29 cellular contexts compared by ENCODE assay signal in the genomic region with DNA sequence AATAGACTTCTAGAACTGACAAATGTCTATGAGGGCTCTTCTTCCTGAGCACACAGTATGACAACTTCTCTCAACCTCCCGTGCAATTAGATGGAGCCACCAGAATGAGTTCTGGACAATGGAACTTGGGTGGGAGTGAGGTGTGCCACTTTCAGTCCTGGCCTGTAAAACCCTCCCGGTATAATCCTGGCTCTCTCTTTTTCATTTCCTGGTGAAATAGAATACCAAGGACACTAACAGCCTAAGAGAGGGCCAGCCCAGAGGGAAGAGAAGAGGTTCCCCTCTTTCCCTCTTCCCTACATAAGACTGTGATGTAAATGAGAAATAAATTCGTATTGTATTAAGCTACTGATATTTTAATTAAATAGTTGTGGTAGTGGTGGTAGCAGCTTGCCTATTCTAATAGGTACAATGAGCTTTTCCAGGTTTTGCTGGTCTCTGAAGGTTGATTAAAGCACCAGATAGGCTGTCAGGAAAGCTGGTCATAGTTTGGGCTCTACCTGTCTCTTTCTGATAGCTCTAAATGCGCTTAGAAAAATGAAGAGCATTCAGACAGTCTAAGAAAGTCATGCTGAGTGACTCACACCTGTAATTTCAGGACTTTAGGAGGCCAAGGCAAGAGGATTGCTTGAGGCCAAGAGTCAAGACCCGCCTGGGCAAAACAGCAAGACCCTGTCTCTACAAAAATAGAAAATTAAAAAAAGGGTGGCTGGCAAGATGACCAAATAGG.
"Had no signal": no experiment of that assay in that cellular context is flagged by ENCODE, and none has a peak within 500 bp of the region (broad histone marks: within the 10 kb centered on the region; RNA-seq: fewer than 3 reads in every experiment).

No MANE protein-coding gene starts in this region.

- DNase-seq: natural killer cell; occipital lobe; ovary; posterior cingulate gyrus; psoas muscle; right cardiac atrium; spleen; stimulated activated CD4-positive, alpha-beta T cell treated with anti-CD3 and anti-CD28 coated beads, Interleukin-12 subunit alpha, Interleukin-12 subunit beta, amount 100 ng/mL, for 4 hours; stimulated activated CD4-positive, alpha-beta T cell treated with anti-CD3 and anti-CD28 coated beads, Interleukin-1b, Interleukin-23, amount 100 ng/mL, for 48 hours; stimulated activated CD4-positive, alpha-beta T cell treated with anti-CD3 and anti-CD28 coated beads, Interleukin-4, amount 100 ng/mL, for 1 hour; stimulated activated CD4-positive, alpha-beta T cell treated with anti-CD3 and anti-CD28 coated beads, Interleukin-4, amount 100 ng/mL, for 4 hours; stimulated activated CD8-positive, alpha-beta memory T cell treated with anti-CD3 and anti-CD28 coated beads, Interleukin-4, amount 100 ng/mL, for 48 hours; stimulated activated naive CD4-positive, alpha-beta T cell; stimulated activated naive CD8-positive, alpha-beta T cell treated with anti-CD3 and anti-CD28 coated beads, Interleukin-15, amount 100 ng/mL, for 72 hours; stimulated activated naive CD8-positive, alpha-beta T cell treated with anti-CD3 and anti-CD28 coated beads, Interleukin-15, Interleukin-2, amounts not matched to agents 100 U/mL and 50 U/mL, for 24 hours; substantia nigra; testis; tibial artery; transverse colon; upper lobe of left lung had no signal

- H3K79me2 ChIP-seq: parathyroid adenoma had no signal

- H3K4me1 ChIP-seq: parathyroid adenoma, psoas muscle, spleen, suprapubic skin, testis, tibial artery, upper lobe of left lung, vagina had no signal

- ATAC-seq: natural killer cell; psoas muscle; right cardiac atrium; sciatic nerve; stimulated activated memory B cell treated with anti-CD40 and anti-IgM and Interleukin-4, amounts not matched to agents 10 μg/mL and 1 μg/mL and 100 μg/mL, for 72 hours; stimulated activated naive CD8-positive, alpha-beta T cell treated with anti-CD3 and anti-CD28 coated beads, Interleukin-15, amount 100 ng/mL, for 72 hours; stimulated activated naive CD8-positive, alpha-beta T cell treated with anti-CD3 and anti-CD28 coated beads, Interleukin-15, Interleukin-2, amounts not matched to agents 100 U/mL and 50 U/mL, for 24 hours had no signal

- H3K27me3 ChIP-seq: neural progenitor cell, ovary, suprapubic skin, testis, transverse colon, upper lobe of left lung, vagina had no signal

- H3K4me3 ChIP-seq: neural progenitor cell, ovary, psoas muscle, skin epidermis, smooth muscle cell, spleen, suprapubic skin, testis, tibial artery, transverse colon, upper lobe of left lung, vagina had no signal

- H3K36me3 ChIP-seq: neural progenitor cell, ovary, spleen, suprapubic skin, tibial artery, transverse colon, upper lobe of left lung, vagina had no signal

- H3K27ac ChIP-seq: neural progenitor cell, ovary, parathyroid adenoma, psoas muscle, skin epidermis, spleen, suprapubic skin, testis, tibial artery, upper lobe of left lung, vagina had no signal

- H3K4me2 ChIP-seq: neural progenitor cell, smooth muscle cell had no signal

- H2AFZ ChIP-seq: neural progenitor cell, parathyroid adenoma had no signal

- H3K9me3 ChIP-seq: ovary, psoas muscle, spleen, suprapubic skin, testis, tibial artery, transverse colon, upper lobe of left lung, vagina had no signal

- H3K9ac ChIP-seq: neural progenitor cell, parathyroid adenoma had no signal

- FAIRE-seq: urothelium cell line had no signal
